1 cellular context compared by ENCODE assay signal in the genomic region with DNA sequence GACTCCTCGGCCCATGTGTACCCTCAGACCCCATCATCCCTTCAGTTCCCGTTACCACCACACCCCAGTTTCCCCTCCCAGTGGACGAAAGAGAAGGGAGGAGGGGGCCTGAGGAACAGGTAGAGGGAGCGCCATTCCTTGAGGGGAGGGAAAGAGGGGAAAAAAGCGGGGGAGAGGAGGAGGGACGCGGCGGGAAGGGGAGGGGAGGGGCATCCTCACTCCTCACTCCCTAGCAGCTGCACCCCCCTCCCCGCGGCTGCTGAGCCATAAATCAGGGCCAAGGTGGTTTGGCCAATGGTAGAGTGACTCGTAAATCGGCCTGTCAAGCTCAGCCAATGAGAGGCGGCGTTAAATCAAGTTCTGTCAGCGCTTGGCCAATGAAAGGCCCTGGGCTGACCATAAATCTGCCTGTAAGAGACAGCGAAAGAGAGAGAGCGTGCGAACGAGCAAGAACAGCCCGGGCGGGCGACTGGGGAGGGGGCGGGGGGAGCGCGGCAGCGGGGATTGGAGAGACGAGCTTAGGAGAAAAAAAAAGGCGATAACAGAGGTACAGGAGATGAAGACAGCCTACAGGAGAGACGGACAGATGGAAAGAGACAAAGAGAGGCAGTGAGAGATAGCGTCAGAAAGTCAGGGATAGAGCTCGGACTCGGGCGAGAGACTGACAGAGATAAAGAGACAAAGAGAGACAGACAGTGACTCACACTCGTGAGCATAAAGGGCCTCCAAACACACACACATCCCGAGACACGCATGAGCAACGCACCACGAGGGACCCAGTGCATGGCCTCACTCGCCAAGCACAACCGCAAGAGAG.
TF ChIP-seq lines count a peak whose summit lies in the region.

No MANE protein-coding gene starts in this region.

TF ChIP-seq in GM12878, 131 proteins besides CTCF, POLR2A, EP300 and RAD21 (continued from another document and continues in another):
- TF ChIP-seq, protein P1, sequence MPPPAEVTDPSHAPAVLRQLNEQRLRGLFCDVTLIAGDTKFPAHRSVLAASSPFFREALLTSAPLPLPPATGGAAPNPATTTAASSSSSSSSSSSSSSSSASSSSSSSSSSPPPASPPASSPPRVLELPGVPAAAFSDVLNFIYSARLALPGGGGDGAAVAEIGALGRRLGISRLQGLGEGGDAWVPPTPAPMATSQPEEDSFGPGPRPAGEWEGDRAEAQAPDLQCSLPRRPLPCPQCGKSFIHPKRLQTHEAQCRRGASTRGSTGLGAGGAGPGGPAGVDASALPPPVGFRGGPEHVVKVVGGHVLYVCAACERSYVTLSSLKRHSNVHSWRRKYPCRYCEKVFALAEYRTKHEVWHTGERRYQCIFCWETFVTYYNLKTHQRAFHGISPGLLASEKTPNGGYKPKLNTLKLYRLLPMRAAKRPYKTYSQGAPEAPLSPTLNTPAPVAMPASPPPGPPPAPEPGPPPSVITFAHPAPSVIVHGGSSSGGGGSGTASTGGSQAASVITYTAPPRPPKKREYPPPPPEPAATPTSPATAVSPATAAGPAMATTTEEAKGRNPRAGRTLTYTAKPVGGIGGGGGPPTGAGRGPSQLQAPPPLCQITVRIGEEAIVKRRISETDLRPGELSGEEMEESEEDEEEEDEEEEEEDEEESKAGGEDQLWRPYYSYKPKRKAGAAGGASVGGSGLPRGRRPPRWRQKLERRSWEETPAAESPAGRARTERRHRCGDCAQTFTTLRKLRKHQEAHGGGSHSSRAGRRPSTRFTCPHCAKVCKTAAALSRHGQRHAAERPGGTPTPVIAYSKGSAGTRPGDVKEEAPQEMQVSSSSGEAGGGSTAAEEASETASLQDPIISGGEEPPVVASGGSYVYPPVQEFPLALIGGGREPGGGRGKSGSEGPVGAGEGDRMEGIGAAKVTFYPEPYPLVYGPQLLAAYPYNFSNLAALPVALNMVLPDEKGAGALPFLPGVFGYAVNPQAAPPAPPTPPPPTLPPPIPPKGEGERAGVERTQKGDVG (CRISPR knock-in tag; IDR thresholded peaks at IDR 0.05) = no peak
- no peak for TF ChIP-seq ZNF592 (IDR thresholded peaks at IDR 0.05)
- TF ChIP-seq RBBP5 (conservative IDR thresholded peaks at IDR 0.05) = no peak
- TF ChIP-seq E2F4 (IDR thresholded peaks at IDR 0.05; ENCODE audit: low read depth, low read length) = peak; percentile 47; the same call in 1 of the 2 replicates
- TF ChIP-seq NR2F1 (conservative IDR thresholded peaks at IDR 0.05) = no peak
- TF ChIP-seq, protein P2, sequence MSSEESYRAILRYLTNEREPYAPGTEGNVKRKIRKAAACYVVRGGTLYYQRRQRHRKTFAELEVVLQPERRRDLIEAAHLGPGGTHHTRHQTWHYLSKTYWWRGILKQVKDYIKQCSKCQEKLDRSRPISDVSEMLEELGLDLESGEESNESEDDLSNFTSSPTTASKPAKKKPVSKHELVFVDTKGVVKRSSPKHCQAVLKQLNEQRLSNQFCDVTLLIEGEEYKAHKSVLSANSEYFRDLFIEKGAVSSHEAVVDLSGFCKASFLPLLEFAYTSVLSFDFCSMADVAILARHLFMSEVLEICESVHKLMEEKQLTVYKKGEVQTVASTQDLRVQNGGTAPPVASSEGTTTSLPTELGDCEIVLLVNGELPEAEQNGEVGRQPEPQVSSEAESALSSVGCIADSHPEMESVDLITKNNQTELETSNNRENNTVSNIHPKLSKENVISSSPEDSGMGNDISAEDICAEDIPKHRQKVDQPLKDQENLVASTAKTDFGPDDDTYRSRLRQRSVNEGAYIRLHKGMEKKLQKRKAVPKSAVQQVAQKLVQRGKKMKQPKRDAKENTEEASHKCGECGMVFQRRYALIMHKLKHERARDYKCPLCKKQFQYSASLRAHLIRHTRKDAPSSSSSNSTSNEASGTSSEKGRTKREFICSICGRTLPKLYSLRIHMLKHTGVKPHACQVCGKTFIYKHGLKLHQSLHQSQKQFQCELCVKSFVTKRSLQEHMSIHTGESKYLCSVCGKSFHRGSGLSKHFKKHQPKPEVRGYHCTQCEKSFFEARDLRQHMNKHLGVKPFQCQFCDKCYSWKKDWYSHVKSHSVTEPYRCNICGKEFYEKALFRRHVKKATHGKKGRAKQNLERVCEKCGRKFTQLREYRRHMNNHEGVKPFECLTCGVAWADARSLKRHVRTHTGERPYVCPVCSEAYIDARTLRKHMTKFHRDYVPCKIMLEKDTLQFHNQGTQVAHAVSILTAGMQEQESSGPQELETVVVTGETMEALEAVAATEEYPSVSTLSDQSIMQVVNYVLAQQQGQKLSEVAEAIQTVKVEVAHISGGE (CRISPR knock-in tag; IDR thresholded peaks at IDR 0.05) = no peak
- TF ChIP-seq CHD2 (IDR thresholded peaks at IDR 0.05; ENCODE audit: borderline replicate concordance, low read depth, low read length) = peak; percentile 94
- no peak for TF ChIP-seq CEBPB (IDR thresholded peaks at IDR 0.05; ENCODE audit: borderline replicate concordance in 1 of 2, low read depth in 2 of 2, low read length in 2 of 2)
- peak; percentile 65 for TF ChIP-seq HDGF (IDR thresholded peaks at IDR 0.05)
- peak; percentile 89 for TF ChIP-seq NBN (IDR thresholded peaks at IDR 0.05)
- TF ChIP-seq STAT1 (conservative IDR thresholded peaks at IDR 0.05) = no peak
- peak; percentile 54; the same call in 1 of the 2 replicates for TF ChIP-seq TAF1 (IDR thresholded peaks at IDR 0.05; ENCODE audit: borderline replicate concordance, low read depth, low read length)
- TF ChIP-seq LARP7 (IDR thresholded peaks at IDR 0.05) = no peak
- TF ChIP-seq HDAC6 (IDR thresholded peaks at IDR 0.05; ENCODE audit: unreplicated experiment) = no peak
- TF ChIP-seq SUZ12 (IDR thresholded peaks at IDR 0.05; ENCODE audit: unreplicated experiment) = no peak
- no peak for TF ChIP-seq HDAC2 (IDR thresholded peaks at IDR 0.05)
- TF ChIP-seq EGR1 (IDR thresholded peaks at IDR 0.05; ENCODE audit: borderline replicate concordance in 1 of 2, low read depth in 2 of 2, low read length in 2 of 2) = peak in 1 of 2 experiments; percentile 28; a peak in 1 of 3 replicates
- TF ChIP-seq TCF7 (IDR thresholded peaks at IDR 0.05; ENCODE audit: borderline replicate concordance) = no peak; the same call in 1 of the 2 replicates
- no peak for TF ChIP-seq EZH2 (IDR thresholded peaks at IDR 0.05; ENCODE audit: borderline replicate concordance, control insufficient read depth, low read depth, low read length)
- TF ChIP-seq CEBPZ (IDR thresholded peaks at IDR 0.05; ENCODE audit: low read depth, low read length) = 0 out of 2 replicates have a peak, but pooled peaks have one; percentile 21
- TF ChIP-seq, protein P3, sequence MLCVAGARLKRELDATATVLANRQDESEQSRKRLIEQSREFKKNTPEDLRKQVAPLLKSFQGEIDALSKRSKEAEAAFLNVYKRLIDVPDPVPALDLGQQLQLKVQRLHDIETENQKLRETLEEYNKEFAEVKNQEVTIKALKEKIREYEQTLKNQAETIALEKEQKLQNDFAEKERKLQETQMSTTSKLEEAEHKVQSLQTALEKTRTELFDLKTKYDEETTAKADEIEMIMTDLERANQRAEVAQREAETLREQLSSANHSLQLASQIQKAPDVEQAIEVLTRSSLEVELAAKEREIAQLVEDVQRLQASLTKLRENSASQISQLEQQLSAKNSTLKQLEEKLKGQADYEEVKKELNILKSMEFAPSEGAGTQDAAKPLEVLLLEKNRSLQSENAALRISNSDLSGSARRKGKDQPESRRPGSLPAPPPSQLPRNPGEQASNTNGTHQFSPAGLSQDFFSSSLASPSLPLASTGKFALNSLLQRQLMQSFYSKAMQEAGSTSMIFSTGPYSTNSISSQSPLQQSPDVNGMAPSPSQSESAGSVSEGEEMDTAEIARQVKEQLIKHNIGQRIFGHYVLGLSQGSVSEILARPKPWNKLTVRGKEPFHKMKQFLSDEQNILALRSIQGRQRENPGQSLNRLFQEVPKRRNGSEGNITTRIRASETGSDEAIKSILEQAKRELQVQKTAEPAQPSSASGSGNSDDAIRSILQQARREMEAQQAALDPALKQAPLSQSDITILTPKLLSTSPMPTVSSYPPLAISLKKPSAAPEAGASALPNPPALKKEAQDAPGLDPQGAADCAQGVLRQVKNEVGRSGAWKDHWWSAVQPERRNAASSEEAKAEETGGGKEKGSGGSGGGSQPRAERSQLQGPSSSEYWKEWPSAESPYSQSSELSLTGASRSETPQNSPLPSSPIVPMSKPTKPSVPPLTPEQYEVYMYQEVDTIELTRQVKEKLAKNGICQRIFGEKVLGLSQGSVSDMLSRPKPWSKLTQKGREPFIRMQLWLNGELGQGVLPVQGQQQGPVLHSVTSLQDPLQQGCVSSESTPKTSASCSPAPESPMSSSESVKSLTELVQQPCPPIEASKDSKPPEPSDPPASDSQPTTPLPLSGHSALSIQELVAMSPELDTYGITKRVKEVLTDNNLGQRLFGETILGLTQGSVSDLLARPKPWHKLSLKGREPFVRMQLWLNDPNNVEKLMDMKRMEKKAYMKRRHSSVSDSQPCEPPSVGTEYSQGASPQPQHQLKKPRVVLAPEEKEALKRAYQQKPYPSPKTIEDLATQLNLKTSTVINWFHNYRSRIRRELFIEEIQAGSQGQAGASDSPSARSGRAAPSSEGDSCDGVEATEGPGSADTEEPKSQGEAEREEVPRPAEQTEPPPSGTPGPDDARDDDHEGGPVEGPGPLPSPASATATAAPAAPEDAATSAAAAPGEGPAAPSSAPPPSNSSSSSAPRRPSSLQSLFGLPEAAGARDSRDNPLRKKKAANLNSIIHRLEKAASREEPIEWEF (IDR thresholded peaks at IDR 0.05; ENCODE audit: insufficient replicate concordance, low read depth, low read length) = no peak
- TF ChIP-seq ZBTB33 (IDR thresholded peaks at IDR 0.05) = no peak
- peak; percentile 44; the same call in 1 of the 2 replicates for TF ChIP-seq ZNF384 (IDR thresholded peaks at IDR 0.05; ENCODE audit: borderline replicate concordance, low read depth, low read length)
- no peak for TF ChIP-seq ZBED1 (IDR thresholded peaks at IDR 0.05; ENCODE audit: borderline replicate concordance)
- TF ChIP-seq ZNF217 (IDR thresholded peaks at IDR 0.05) = no peak
- no peak for TF ChIP-seq SREBF1 (IDR thresholded peaks at IDR 0.05; ENCODE audit: low read length)
- TF ChIP-seq SMC3 (IDR thresholded peaks at IDR 0.05; ENCODE audit: borderline replicate concordance, low read length) = no peak
